9 cellular contexts compared by ENCODE assay signal in the genomic region with DNA sequence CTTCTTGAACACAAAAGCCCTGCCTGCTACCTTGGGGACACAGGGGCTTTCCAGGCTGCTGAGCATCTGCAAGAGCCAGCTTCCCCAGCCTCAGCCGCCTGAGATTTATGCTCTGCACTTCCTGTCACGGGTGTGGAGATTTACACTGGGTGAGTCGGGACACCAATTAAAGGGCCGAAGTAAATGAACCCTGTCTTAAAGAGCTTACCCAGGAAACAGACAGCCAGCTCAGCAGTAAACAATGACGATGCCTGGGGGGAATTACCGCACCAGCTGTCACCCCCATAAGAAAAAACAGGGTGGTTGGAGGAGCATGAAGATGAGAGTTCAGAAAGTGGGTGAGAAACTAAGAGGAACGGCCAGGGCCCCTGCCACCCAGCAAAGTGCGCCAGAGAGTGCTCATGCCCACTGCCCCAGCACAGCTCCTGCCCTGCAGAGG. TPM values are rescaled to one million over a fixed set of nuclear protein-coding genes. Genes with fewer than 3 reads are reported as not detected.
A peak's percentile ranks its signal among the peaks of the same experiment; 100 is the strongest.
DNase-seq lines count a peak whose midpoint lies in the region; ATAC-seq, FAIRE-seq and TF ChIP-seq lines count a peak whose summit lies in the region.
"Had no signal": no experiment of that assay in that cellular context is flagged by ENCODE, and none has a peak within 500 bp of the region (broad histone marks: within the 10 kb centered on the region; RNA-seq: fewer than 3 reads in every experiment).

No MANE protein-coding gene starts in this region.

- POLR2A ChIA-PET in GM12878 (lab: Charles Lee), result interaction anchor here (0.6 to 1.2 kb wide), 6 partner anchors 19 to 101 kb away, joined by 3 to 6 read pairs (median 3); no protein-coding TSS in a partner anchor

- no peaks in the 10 kb centered on the region for H3K79me2 ChIP-seq in GM12878 (ENCODE audit: control insufficient read depth, insufficient read depth, low read length)

- TF ChIP-seq POLR2A in GM12878 (IDR thresholded peaks at IDR 0.05; ENCODE audit: low read depth, low read length), result no peak

- H3K27me3 ChIP-seq in GM12878 (replicated peaks in 1 of 2; ENCODE audit: control insufficient read depth in 2 of 2, insufficient read depth in 2 of 2, low read length in 1 of 2), result no peaks in the 10 kb centered on the region
- H3K27me3 ChIP-seq: SJSA1 had no signal

- SMC1A ChIA-PET in GM12878 (lab: Charles Lee; ENCODE audit: uncharacterized antibody, unreplicated experiment), result interaction anchor here (1.0 to 1.5 kb wide), 5 partner anchors 19 to 342 kb away, joined by 3 to 16 read pairs (median 3); no protein-coding TSS in a partner anchor

- CTCF ChIA-PET in GM12878 (lab: Yijun Ruan, JAX), result interaction anchor here (0.9 to 6.5 kb wide), 4 partner anchors 18 to 342 kb away, joined by 3 to 46 read pairs (median 8); no protein-coding TSS in a partner anchor

- H3K9me3 ChIP-seq in GM12878 (replicated peaks; ENCODE audit: control insufficient read depth, insufficient read depth, low read length), result no peaks in the 10 kb centered on the region
- H3K9me3 ChIP-seq: SJSA1 had no signal

- peak overlapping the region; percentile 3; the same call in 1 of the 2 replicates for H3K9ac ChIP-seq in GM12878 (ENCODE audit: control insufficient read depth, insufficient read depth, low read length)

- peak overlapping the region; percentile 79 for H3K4me2 ChIP-seq in GM12878 (ENCODE audit: control insufficient read depth, insufficient read depth)

- BruUV-seq in GM12878 (replicated peaks; lab: Mats Ljungman, UMichigan), result no TSS peak

- no peak for TF ChIP-seq CTCF in GM12878 (IDR thresholded peaks at IDR 0.05 in 2 of 3, conservative IDR thresholded peaks at IDR 0.05 in 1 of 3; ENCODE audit: control insufficient read depth in 2 of 3, extremely low read depth in 1 of 3, insufficient read depth in 1 of 3, low read depth in 3 of 3, low read length in 3 of 3)

- 1% methylated on average over 8 of the region's 8 CpGs for WGBS in GM12878 (ENCODE audit: insufficient coverage, insufficient replicate concordance, low lambda C conversion rate, missing lambda C conversion rate)

- H2AFZ ChIP-seq in GM12878 (ENCODE audit: control insufficient read depth, low read depth, low read length), result peak overlapping the region; percentile 75

- peak; percentile 86 for ATAC-seq in GM19438 (IDR thresholded peaks at IDR 0.05; ENCODE audit: low read depth, unreplicated experiment)
- ATAC-seq in HG03521 (IDR thresholded peaks at IDR 0.05; ENCODE audit: unreplicated experiment), result peak; percentile 57
- peak; percentile 95 for ATAC-seq in GM12878

- H3K4me1 ChIP-seq in GM12878 (ENCODE audit: control insufficient read depth, insufficient read depth, low read length), result peaks cover 13% of the 10 kb centered on the region
- H3K4me1 ChIP-seq: SJSA1 had no signal

- H4K20me1 ChIP-seq in GM12878 (ENCODE audit: control insufficient read depth, insufficient read depth), result no peaks in the 10 kb centered on the region

- no peak overlapping the region for H3K4me3 ChIP-seq in GM12878
- H3K4me3 ChIP-seq: SJSA1 had no signal

- peak; percentile 56 for FAIRE-seq in GM12878 (lab: Jason Lieb, UNC)

- DNase-seq in ELF-1 (ENCODE audit: low read depth, low spot score), result peak; percentile 73
- peak; percentile 76 for DNase-seq in GM12878 (ENCODE audit: low read depth, low spot score)
- DNase-seq in retina, result peak; percentile 66
- DNase-seq in medulla oblongata (ENCODE audit: extremely low spot score), result no peak
- DNase-seq in NCI-H1694 treated with DMSO at 0.1 percent for 48 hours (lab: John Stamatoyannopoulos, UW), result no peak
- no peak for DNase-seq in HuH-7.5 (ENCODE audit: low spot score)

- H3K36me3 ChIP-seq in GM12878 (ENCODE audit: control insufficient read depth in 2 of 2, insufficient read depth in 2 of 2, low read length in 1 of 2), result no peaks in the 10 kb centered on the region
- H3K36me3 ChIP-seq: SJSA1 had no signal

- peak overlapping the region; percentile 58 for H3K27ac ChIP-seq in GM12878 (ENCODE audit: control insufficient read depth, insufficient read depth)
- H3K27ac ChIP-seq: SJSA1 had no signal

- TF ChIP-seq RAD21 in GM12878 (IDR thresholded peaks at IDR 0.05; ENCODE audit: insufficient read depth, low read depth, low read length), result no peak

- intact Hi-C loops in GM12878 (cut with micrococcal nuclease; ENCODE audit: unreplicated experiment), result no loop called here

- in situ Hi-C loops in GM12878 (cut with MboI), result no loop called here

- RAD21 ChIA-PET in GM12878 (lab: Charles Lee; ENCODE audit: unreplicated experiment), result interaction anchor here (0.6 to 1.3 kb wide), 9 partner anchors 19 to 463 kb away, joined by 3 to 11 read pairs (median 3); no protein-coding TSS in a partner anchor

- TF ChIP-seq EP300 in GM12878 (IDR thresholded peaks at IDR 0.05; ENCODE audit: borderline replicate concordance in 1 of 2, control insufficient read depth in 1 of 2, low read depth in 2 of 2, low read length in 2 of 2), result peak; percentile 15 to 46; a peak in 1 of 4 replicates

TF ChIP-seq in GM12878, 131 proteins besides CTCF, POLR2A, EP300 and RAD21 (continues in another document):
- TF ChIP-seq CREM (IDR thresholded peaks at IDR 0.05; ENCODE audit: low read depth) (no peak), MYB (IDR thresholded peaks at IDR 0.05; ENCODE audit: borderline replicate concordance, low read depth, low read length) (no peak), TBL1XR1 (IDR thresholded peaks at IDR 0.05; ENCODE audit: low read depth, low read length) (no peak), STAT1 (conservative IDR thresholded peaks at IDR 0.05) (no peak), ZBED1 (IDR thresholded peaks at IDR 0.05; ENCODE audit: borderline replicate concordance) (no peak), IKZF2 (IDR thresholded peaks at IDR 0.05) (no peak), JUND (IDR thresholded peaks at IDR 0.05; ENCODE audit: low read depth, low read length) (no peak), MXI1 (IDR thresholded peaks at IDR 0.05; ENCODE audit: low read depth, low read length) (peak; percentile 26; the same call in 1 of the 2 replicates), BACH1 (IDR thresholded peaks at IDR 0.05; ENCODE audit: borderline replicate concordance) (no peak; the same call in 1 of the 2 replicates), MYC (IDR thresholded peaks at IDR 0.05; ENCODE audit: insufficient read depth, insufficient read length, insufficient replicate concordance, low read length, severe bottlenecking) (no peak), NR2F1 (conservative IDR thresholded peaks at IDR 0.05) (peak; percentile 72)
- TF ChIP-seq, protein P1, sequence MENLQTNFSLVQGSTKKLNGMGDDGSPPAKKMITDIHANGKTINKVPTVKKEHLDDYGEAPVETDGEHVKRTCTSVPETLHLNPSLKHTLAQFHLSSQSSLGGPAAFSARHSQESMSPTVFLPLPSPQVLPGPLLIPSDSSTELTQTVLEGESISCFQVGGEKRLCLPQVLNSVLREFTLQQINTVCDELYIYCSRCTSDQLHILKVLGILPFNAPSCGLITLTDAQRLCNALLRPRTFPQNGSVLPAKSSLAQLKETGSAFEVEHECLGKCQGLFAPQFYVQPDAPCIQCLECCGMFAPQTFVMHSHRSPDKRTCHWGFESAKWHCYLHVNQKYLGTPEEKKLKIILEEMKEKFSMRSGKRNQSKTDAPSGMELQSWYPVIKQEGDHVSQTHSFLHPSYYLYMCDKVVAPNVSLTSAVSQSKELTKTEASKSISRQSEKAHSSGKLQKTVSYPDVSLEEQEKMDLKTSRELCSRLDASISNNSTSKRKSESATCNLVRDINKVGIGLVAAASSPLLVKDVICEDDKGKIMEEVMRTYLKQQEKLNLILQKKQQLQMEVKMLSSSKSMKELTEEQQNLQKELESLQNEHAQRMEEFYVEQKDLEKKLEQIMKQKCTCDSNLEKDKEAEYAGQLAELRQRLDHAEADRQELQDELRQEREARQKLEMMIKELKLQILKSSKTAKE (IDR thresholded peaks at IDR 0.05; ENCODE audit: low read depth, poor library complexity, severe bottlenecking), result peak; percentile 22
- TF ChIP-seq, protein P2, sequence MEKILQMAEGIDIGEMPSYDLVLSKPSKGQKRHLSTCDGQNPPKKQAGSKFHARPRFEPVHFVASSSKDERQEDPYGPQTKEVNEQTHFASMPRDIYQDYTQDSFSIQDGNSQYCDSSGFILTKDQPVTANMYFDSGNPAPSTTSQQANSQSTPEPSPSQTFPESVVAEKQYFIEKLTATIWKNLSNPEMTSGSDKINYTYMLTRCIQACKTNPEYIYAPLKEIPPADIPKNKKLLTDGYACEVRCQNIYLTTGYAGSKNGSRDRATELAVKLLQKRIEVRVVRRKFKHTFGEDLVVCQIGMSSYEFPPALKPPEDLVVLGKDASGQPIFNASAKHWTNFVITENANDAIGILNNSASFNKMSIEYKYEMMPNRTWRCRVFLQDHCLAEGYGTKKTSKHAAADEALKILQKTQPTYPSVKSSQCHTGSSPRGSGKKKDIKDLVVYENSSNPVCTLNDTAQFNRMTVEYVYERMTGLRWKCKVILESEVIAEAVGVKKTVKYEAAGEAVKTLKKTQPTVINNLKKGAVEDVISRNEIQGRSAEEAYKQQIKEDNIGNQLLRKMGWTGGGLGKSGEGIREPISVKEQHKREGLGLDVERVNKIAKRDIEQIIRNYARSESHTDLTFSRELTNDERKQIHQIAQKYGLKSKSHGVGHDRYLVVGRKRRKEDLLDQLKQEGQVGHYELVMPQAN (conservative IDR thresholded peaks at IDR 0.05), result 0 out of 2 replicates have a peak, but pooled peaks have one; percentile 7

RNA-seq across cellular contexts. Expression of a gene that starts 37.5 kb away (rescaled TPM):
- 241 and 274 TPM in 2 replicates for total RNA-seq in GM12878 (2013; cell fraction: nucleolus; rRNA removed)
- total RNA-seq in GM12878 (2014; rRNA removed) (13.8 and 16.3 TPM in 2 replicates), GM12878 (2014; rRNA removed; fragmentation: Illumina TruSeq; extraction: Trizol) (6.4 TPM in 2 replicates), GM12878 (2021) (48.6 and 55.2 TPM in 2 replicates)
- 8.1 TPM for polyA plus RNA-seq in GM12878 (2011; ENCODE audit: low read depth)
- polyA plus RNA-seq in GM12878 (2011; rRNA removed) (4.2 and 6.7 TPM in 2 replicates), GM12878 (2014; fragmentation: Illumina TruSeq; extraction: Trizol) (10.2 and 15.1 TPM in 2 replicates), GM12878 (2014; fragmentation: Nextera tagmentation; extraction: Ambion mirVana) (1 to 10 TPM in 1 of 2 experiments, under 1 TPM in 1; 0.92 to 2.0 TPM), GM12878 (2014; rRNA removed) (17.9 and 23.3 TPM in 2 replicates), GM12878 (2016; fragmentation: Nextera tagmentation; extraction: Ambion mirVana) (1 to 10 TPM; 8.1 to 9.0 TPM)
- polyA plus RNA-seq in GM12878 (2011; cell fraction: cytosol; rRNA removed), result 6.3 and 8.5 TPM in 2 replicates
- 45.6 and 48.9 TPM in 2 replicates for polyA plus RNA-seq in GM12878 (2011; cell fraction: nucleus; rRNA removed)
- polyA plus RNA-seq in GM12878 (2012), result 17.9 and 26.7 TPM in 2 replicates
- 14.2 and 22.2 TPM in 2 replicates for polyA minus RNA-seq in GM12878 (2011; rRNA and poly(A)+ RNA removed)
- 11.4 and 16.2 TPM in 2 replicates for polyA minus RNA-seq in GM12878 (2011; cell fraction: cytosol; rRNA and poly(A)+ RNA removed)
- 53.2 and 58.7 TPM in 2 replicates for polyA minus RNA-seq in GM12878 (2011; cell fraction: nucleus; rRNA and poly(A)+ RNA removed)

Comparison
In these comparisons a context has a peak if more than half of its experiments do, and no peak if none do; other contexts are left out.
1. DNase-seq: peak in ELF-1 (single experiment), GM12878 (single experiment) and retina (single experiment); none in medulla oblongata (single experiment), NCI-H1694 treated with DMSO at 0.1 percent for 48 hours (single experiment) and HuH-7.5 (single experiment).
2. Peak in every context shown above with its lines, with median percentiles within 50 percentile points of each other: ATAC-seq.